Comparison of ENCODE assay signal across 9 cellular contexts in the genomic region with DNA sequence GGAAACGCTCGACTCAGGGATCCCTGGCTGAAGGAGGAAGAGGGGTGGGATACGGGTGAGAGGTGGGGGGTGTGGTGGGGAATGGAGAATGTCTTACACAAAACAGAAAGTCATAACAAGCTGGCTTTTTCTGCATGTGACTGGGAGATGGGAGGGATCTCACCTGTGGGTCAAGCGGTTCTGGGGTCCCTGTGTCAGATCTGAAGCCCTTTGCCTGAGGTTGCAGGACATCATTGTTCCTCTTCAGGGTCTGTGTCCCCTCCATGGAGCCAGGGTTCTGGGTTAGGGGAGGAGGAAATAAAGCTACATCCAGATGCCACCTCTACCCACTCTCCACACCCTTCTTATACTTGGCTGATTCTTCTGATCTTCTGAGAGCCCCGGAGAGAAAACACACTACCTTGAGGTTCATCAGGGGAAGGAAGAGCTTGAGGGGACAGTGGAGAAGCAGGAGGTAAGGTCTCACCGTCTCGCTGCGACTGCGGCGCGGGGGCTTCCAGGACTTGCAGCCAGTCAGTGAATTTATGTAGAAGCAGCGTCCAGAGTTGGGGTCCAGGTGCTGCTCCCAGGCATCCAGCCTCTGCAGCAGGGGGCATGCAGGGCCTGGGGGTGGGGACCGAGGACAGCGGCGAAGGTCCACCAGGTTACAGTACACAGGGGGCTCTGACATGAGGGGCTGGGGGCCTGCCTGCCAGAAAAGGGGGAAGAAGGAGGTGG. TPM values are rescaled to one million over a fixed set of nuclear protein-coding genes. Genes with fewer than 3 reads are reported as not detected.
DNase-seq lines count a peak whose midpoint lies in the region; ATAC-seq lines count a peak whose summit lies in the region.
"Had no signal": no experiment of that assay in that cellular context is flagged by ENCODE, and none has a peak within 500 bp of the region (broad histone marks: within the 10 kb centered on the region; RNA-seq: fewer than 3 reads in every experiment).

No MANE protein-coding gene starts in this region.

- H3K9me3 Mint-ChIP-seq in activated CD4-positive, alpha-beta T cell treated with anti-CD3 and anti-CD28 coated beads, Interleukin-2, amount 10 ng/mL, durations not matched to agents 7 days and 5 days = no peaks in the 10 kb centered on the region
- no peaks in the 10 kb centered on the region for H3K9me3 Mint-ChIP-seq in central memory CD8-positive, alpha-beta T cell
- no peaks in the 10 kb centered on the region for H3K9me3 Mint-ChIP-seq in stimulated activated memory B cell treated with anti-CD40 and anti-IgM and Interleukin-4, amounts not matched to agents 10 μg/mL and 1 μg/mL and 100 μg/mL, for 72 hours

- peak overlapping the region; percentile 93 for H3K27ac Mint-ChIP-seq in activated CD4-positive, alpha-beta T cell treated with anti-CD3 and anti-CD28 coated beads, Interleukin-2, amount 10 ng/mL, durations not matched to agents 7 days and 5 days
- peak overlapping the region; percentile 97 for H3K27ac Mint-ChIP-seq in central memory CD8-positive, alpha-beta T cell (ENCODE audit: low read depth)
- H3K27ac Mint-ChIP-seq in stimulated activated memory B cell treated with anti-CD40 and anti-IgM and Interleukin-4, amounts not matched to agents 10 μg/mL and 1 μg/mL and 100 μg/mL, for 72 hours = peak overlapping the region; percentile 98

- H3K4me1 Mint-ChIP-seq in activated CD4-positive, alpha-beta T cell treated with anti-CD3 and anti-CD28 coated beads, Interleukin-2, amount 10 ng/mL, durations not matched to agents 7 days and 5 days = peaks cover 70% of the 10 kb centered on the region
- H3K4me1 Mint-ChIP-seq in central memory CD8-positive, alpha-beta T cell = peaks cover 84% of the 10 kb centered on the region
- H3K4me1 Mint-ChIP-seq in stimulated activated memory B cell treated with anti-CD40 and anti-IgM and Interleukin-4, amounts not matched to agents 10 μg/mL and 1 μg/mL and 100 μg/mL, for 72 hours = peaks cover 79% of the 10 kb centered on the region

- H3K27me3 Mint-ChIP-seq in activated CD4-positive, alpha-beta T cell treated with anti-CD3 and anti-CD28 coated beads, Interleukin-2, amount 10 ng/mL, durations not matched to agents 7 days and 5 days = no peaks in the 10 kb centered on the region
- H3K27me3 Mint-ChIP-seq in central memory CD8-positive, alpha-beta T cell = no peaks in the 10 kb centered on the region
- no peaks in the 10 kb centered on the region for H3K27me3 Mint-ChIP-seq in stimulated activated memory B cell treated with anti-CD40 and anti-IgM and Interleukin-4, amounts not matched to agents 10 μg/mL and 1 μg/mL and 100 μg/mL, for 72 hours

- peak; percentile 30 for DNase-seq in activated CD4-positive, alpha-beta T cell treated with anti-CD3 and anti-CD28 coated beads, Interleukin-2, amount 10 ng/mL, durations not matched to agents 7 days and 5 days
- no peak for DNase-seq in activated CD4-positive, alpha-beta T cell treated with anti-CD3 and anti-CD28 coated beads for 1 hour
- no peak for DNase-seq in central memory CD8-positive, alpha-beta T cell (ENCODE audit: low spot score in 2 of 2)
- no peak for DNase-seq in germinal center (ENCODE audit: low spot score)
- DNase-seq in DMS 273 treated with DMSO at 0.1 percent for 48 hours (lab: John Stamatoyannopoulos, UW) = no peak
- DNase-seq: foreskin fibroblast, NCI-H526 treated with DMSO at 0.1 percent for 48 hours had no signal

- no peak for ATAC-seq in central memory CD8-positive, alpha-beta T cell (replicated peaks; ENCODE audit: extremely low read depth, poor library complexity, severe bottlenecking)
- ATAC-seq in stimulated activated memory B cell treated with anti-CD40 and anti-IgM and Interleukin-4, amounts not matched to agents 10 μg/mL and 1 μg/mL and 100 μg/mL, for 72 hours = peak; percentile 26

- POLR2A ChIA-PET in activated CD4-positive, alpha-beta T cell treated with anti-CD3 and anti-CD28 coated beads, Interleukin-2, amount 10 ng/mL, durations not matched to agents 7 days and 5 days (lab: Charles Lee) = no interaction called here

- peak overlapping the region; percentile 91 for H3K4me3 Mint-ChIP-seq in activated CD4-positive, alpha-beta T cell treated with anti-CD3 and anti-CD28 coated beads, Interleukin-2, amount 10 ng/mL, durations not matched to agents 7 days and 5 days
- H3K4me3 Mint-ChIP-seq in central memory CD8-positive, alpha-beta T cell = peak overlapping the region; percentile 96
- H3K4me3 Mint-ChIP-seq in stimulated activated memory B cell treated with anti-CD40 and anti-IgM and Interleukin-4, amounts not matched to agents 10 μg/mL and 1 μg/mL and 100 μg/mL, for 72 hours = peak overlapping the region; percentile 93

- H3K36me3 Mint-ChIP-seq in activated CD4-positive, alpha-beta T cell treated with anti-CD3 and anti-CD28 coated beads, Interleukin-2, amount 10 ng/mL, durations not matched to agents 7 days and 5 days (ENCODE audit: low read depth) = peaks cover 55% of the 10 kb centered on the region
- peaks cover 63% of the 10 kb centered on the region for H3K36me3 Mint-ChIP-seq in central memory CD8-positive, alpha-beta T cell (ENCODE audit: insufficient read depth)
- peaks cover 33% of the 10 kb centered on the region for H3K36me3 Mint-ChIP-seq in stimulated activated memory B cell treated with anti-CD40 and anti-IgM and Interleukin-4, amounts not matched to agents 10 μg/mL and 1 μg/mL and 100 μg/mL, for 72 hours

- CTCF ChIA-PET in activated CD4-positive, alpha-beta T cell treated with anti-CD3 and anti-CD28 coated beads, Interleukin-2, amount 10 ng/mL, durations not matched to agents 7 days and 5 days (lab: Charles Lee) = interaction anchor here (0.7 to 2.6 kb wide), 12 partner anchors 8 to 238 kb away, joined by 3 to 23 read pairs (median 6); partner anchors contain the start of genes B4GALNT1, GLI1 and INHBE

RNA-seq across cellular contexts. Expression of gene ARHGAP9, which starts 2.5 kb away (rescaled TPM):
- total RNA-seq in activated CD4-positive, alpha-beta T cell treated with anti-CD3 and anti-CD28 coated beads, Interleukin-2, amount 10 ng/mL, durations not matched to agents 7 days and 5 days = 100 to 1,000 TPM; 218 to 259 TPM

RNA-seq across cellular contexts. Expression of gene MARS1, which starts 10.7 kb away (rescaled TPM):
- 100 to 1,000 TPM; 214 to 247 TPM for total RNA-seq in activated CD4-positive, alpha-beta T cell treated with anti-CD3 and anti-CD28 coated beads, Interleukin-2, amount 10 ng/mL, durations not matched to agents 7 days and 5 days

RNA-seq across cellular contexts. Expression of gene GLI1, which starts 17.6 kb away (rescaled TPM):
- under 1 TPM; 0.52 to 0.94 TPM for total RNA-seq in activated CD4-positive, alpha-beta T cell treated with anti-CD3 and anti-CD28 coated beads, Interleukin-2, amount 10 ng/mL, durations not matched to agents 7 days and 5 days

RNA-seq across cellular contexts. Expression of gene INHBE, which starts 22.0 kb away (rescaled TPM):
- total RNA-seq in activated CD4-positive, alpha-beta T cell treated with anti-CD3 and anti-CD28 coated beads, Interleukin-2, amount 10 ng/mL, durations not matched to agents 7 days and 5 days = not detected

RNA-seq across cellular contexts. Expression of gene INHBC, which starts 42.6 kb away (rescaled TPM):
- total RNA-seq in activated CD4-positive, alpha-beta T cell treated with anti-CD3 and anti-CD28 coated beads, Interleukin-2, amount 10 ng/mL, durations not matched to agents 7 days and 5 days = not detected
- total RNA-seq: activated CD8-positive, alpha-beta memory T cell treated with anti-CD3 and anti-CD28 coated beads for 36 hours had no signal
